Comparison of ENCODE assay signal across 34 cellular contexts in the genomic region with DNA sequence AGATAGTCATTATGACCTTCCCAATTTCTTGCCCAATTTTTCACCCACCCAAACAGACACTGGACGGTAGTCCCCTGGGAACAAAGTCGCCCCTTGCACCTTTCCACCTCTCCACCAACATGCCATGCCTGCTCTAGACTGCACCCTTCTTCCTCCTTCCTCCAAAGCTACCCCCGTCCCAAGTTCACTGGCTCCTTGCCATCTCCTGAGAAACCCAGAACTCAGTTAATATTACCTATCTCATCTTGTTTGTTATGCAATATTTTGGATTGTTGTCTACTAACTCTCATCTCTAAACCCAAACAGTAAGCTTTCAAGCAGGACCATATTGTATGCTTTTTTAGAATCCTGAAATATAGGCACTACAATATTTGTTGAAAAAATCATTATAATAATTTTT.
"Had no signal": no experiment of that assay in that cellular context is flagged by ENCODE, and none has a peak within 500 bp of the region (broad histone marks: within the 10 kb centered on the region; RNA-seq: fewer than 3 reads in every experiment).

No MANE protein-coding gene starts in this region.

- H3K4me1 Mint-ChIP-seq: activated CD8-positive, alpha-beta memory T cell treated with anti-CD3 and anti-CD28 coated beads, Interleukin-2, amount 10 ng/mL, durations not matched to agents 7 days and 5 days; central memory CD8-positive, alpha-beta T cell; T-helper 17 cell had no signal

- H3K9me3 ChIP-seq: esophagus squamous epithelium, gastroesophageal sphincter had no signal

- H3K4me3 ChIP-seq: esophagus squamous epithelium, gastroesophageal sphincter had no signal

- FAIRE-seq: astrocyte, bronchial epithelial cell, endometrium, endothelial cell of umbilical vein had no signal

- H3K4me3 Mint-ChIP-seq: activated CD4-positive, alpha-beta memory T cell treated with anti-CD3 and anti-CD28 coated beads for 36 hours; activated CD4-positive, alpha-beta T cell treated with anti-CD3 and anti-CD28 coated beads for 36 hours; activated CD4-positive, alpha-beta T cell treated with anti-CD3 and anti-CD28 coated beads, Interleukin-2, amount 10 ng/mL, durations not matched to agents 24 days and 14 days; activated CD8-positive, alpha-beta memory T cell treated with anti-CD3 and anti-CD28 coated beads, Interleukin-2, amount 10 ng/mL, durations not matched to agents 7 days and 5 days; activated CD8-positive, alpha-beta T cell treated with anti-CD3 and anti-CD28 coated beads, Interleukin-2, amount 10 ng/mL, durations not matched to agents 7 days and 5 days; activated naive CD8-positive, alpha-beta T cell; activated T-cell treated with anti-CD3 and anti-CD28 coated beads, Interleukin-2, amount 50 U/mL, for 24 hours; activated T-helper 17 cell treated with anti-CD3 and anti-CD28 coated beads, Interleukin-2, amount 50 U/mL, for 72 hours; central memory CD8-positive, alpha-beta T cell; T-helper 17 cell; T-helper 2 cell treated with Interferon-gamma antibody and Interleukin-4, amounts not matched to agents 5 μg/mL and 100 μg/mL, for 36 hours had no signal

- ATAC-seq: activated CD4-positive, alpha-beta T cell treated with anti-CD3 and anti-CD28 coated beads for 36 hours; activated CD8-positive, alpha-beta memory T cell treated with anti-CD3 and anti-CD28 coated beads, Interleukin-2, amount 10 ng/mL, durations not matched to agents 7 days and 5 days; activated CD8-positive, alpha-beta T cell treated with anti-CD3 and anti-CD28 coated beads, Interleukin-2, amount 10 ng/mL, durations not matched to agents 7 days and 5 days; activated T-helper 17 cell treated with anti-CD3 and anti-CD28 coated beads, Interleukin-2, amount 50 U/mL, for 72 hours; gastroesophageal sphincter; T-helper 17 cell had no signal

- H3K9me3 Mint-ChIP-seq: activated CD4-positive, alpha-beta memory T cell treated with anti-CD3 and anti-CD28 coated beads for 36 hours; activated CD4-positive, alpha-beta T cell treated with anti-CD3 and anti-CD28 coated beads, Interleukin-2, amount 10 ng/mL, durations not matched to agents 24 days and 14 days; activated T-cell treated with anti-CD3 and anti-CD28 coated beads, Interleukin-2, amount 50 U/mL, for 24 hours; activated T-helper 17 cell treated with anti-CD3 and anti-CD28 coated beads, Interleukin-2, amount 50 U/mL, for 72 hours; central memory CD8-positive, alpha-beta T cell; T-helper 2 cell treated with Interferon-gamma antibody and Interleukin-4, amounts not matched to agents 5 μg/mL and 100 μg/mL, for 36 hours had no signal

- H3K27me3 ChIP-seq: brain microvascular endothelial cell, esophagus squamous epithelium, gastroesophageal sphincter had no signal

- H3K27me3 Mint-ChIP-seq: activated CD4-positive, alpha-beta memory T cell treated with anti-CD3 and anti-CD28 coated beads for 36 hours; activated CD4-positive, alpha-beta T cell treated with anti-CD3 and anti-CD28 coated beads for 36 hours; activated CD4-positive, alpha-beta T cell treated with anti-CD3 and anti-CD28 coated beads, Interleukin-2, amount 10 ng/mL, durations not matched to agents 24 days and 14 days; activated CD8-positive, alpha-beta memory T cell treated with anti-CD3 and anti-CD28 coated beads, Interleukin-2, amount 10 ng/mL, durations not matched to agents 7 days and 5 days; activated naive CD8-positive, alpha-beta T cell; activated T-cell treated with anti-CD3 and anti-CD28 coated beads, Interleukin-2, amount 50 U/mL, for 24 hours; activated T-helper 17 cell treated with anti-CD3 and anti-CD28 coated beads, Interleukin-2, amount 50 U/mL, for 72 hours; central memory CD8-positive, alpha-beta T cell; T-helper 17 cell had no signal

- H3K27ac ChIP-seq: brain microvascular endothelial cell, epithelial cell of prostate, esophagus squamous epithelium, gastroesophageal sphincter, WERI-Rb-1 had no signal

- DNase-seq: activated CD4-positive, alpha-beta memory T cell treated with anti-CD3 and anti-CD28 coated beads for 36 hours; activated CD4-positive, alpha-beta T cell treated with anti-CD3 and anti-CD28 coated beads for 36 hours; activated CD4-positive, alpha-beta T cell treated with anti-CD3 and anti-CD28 coated beads, Interleukin-2, amount 10 ng/mL, durations not matched to agents 24 days and 14 days; activated CD4-positive, CD25-positive, alpha-beta regulatory T cell; activated CD4-positive, CD25-positive, alpha-beta regulatory T cell treated with anti-CD3 and anti-CD28 coated beads, Interleukin-2, amount 50 U/mL, for 72 hours; activated CD8-positive, alpha-beta memory T cell treated with anti-CD3 and anti-CD28 coated beads, Interleukin-2, amount 10 ng/mL, durations not matched to agents 7 days and 5 days; activated CD8-positive, alpha-beta memory T cell treated with anti-CD3 and anti-CD28 coated beads, Interleukin-2, amount 50 U/mL, for 4 hours; activated CD8-positive, alpha-beta T cell treated with anti-CD3 and anti-CD28 coated beads, Interleukin-2, amount 10 ng/mL, durations not matched to agents 7 days and 5 days; activated effector memory CD4-positive, alpha-beta T cell treated with Interleukin-2 at 50 U/mL for 16 hours; activated gamma-delta T cell treated with Interleukin-2 at 50 U/mL for 16 hours; activated naive CD4-positive, alpha-beta T cell treated with anti-CD3 and anti-CD28 coated beads, Interleukin-2, amount 50 U/mL, for 16 hours; activated naive CD4-positive, alpha-beta T cell treated with Interleukin-2 at 50 U/mL for 16 hours; activated T-cell treated with anti-CD3 and anti-CD28 coated beads, Interleukin-2, amount 50 U/mL, for 24 hours; amniotic stem cell; anterior cingulate cortex; brain microvascular endothelial cell; cortex of kidney; effector CD8-positive, alpha-beta T cell; esophagus squamous epithelium; foreskin melanocyte; T-helper 1 cell; T-helper 17 cell; T1000; WERI-Rb-1 had no signal
